2 cellular contexts compared by ENCODE assay signal in the genomic region with DNA sequence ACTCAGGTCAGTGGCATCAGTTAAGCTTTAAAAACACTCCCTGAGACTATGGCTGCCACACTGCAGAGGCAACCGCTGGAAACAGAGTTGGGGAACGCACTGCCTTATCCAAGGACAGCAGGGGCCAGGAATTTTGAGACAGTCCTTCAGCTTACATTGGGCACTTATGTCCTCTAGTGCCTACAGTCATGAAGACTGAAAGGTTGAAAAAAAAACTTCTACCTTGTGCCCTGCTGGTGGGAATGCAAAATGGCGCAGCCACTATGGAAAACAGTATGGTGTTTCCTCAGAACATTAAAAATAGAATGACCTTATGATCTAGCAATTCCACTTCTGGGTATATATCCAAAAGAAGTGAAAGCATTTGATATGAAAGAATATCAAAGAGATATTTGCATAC.
TF ChIP-seq lines count a peak whose summit lies in the region.

No MANE protein-coding gene starts in this region.

TF ChIP-seq in A549, 52 proteins besides CTCF, POLR2A, EP300 and RAD21:
- TF ChIP-seq MAFK (IDR thresholded peaks at IDR 0.05; ENCODE audit: partially characterized antibody): no peak
- no peak for TF ChIP-seq CBX2 (IDR thresholded peaks at IDR 0.05; ENCODE audit: borderline replicate concordance, low read depth)
- no peak for TF ChIP-seq SMC3 (IDR thresholded peaks at IDR 0.05)
- TF ChIP-seq CHD4 (IDR thresholded peaks at IDR 0.05; ENCODE audit: borderline replicate concordance): no peak

TF ChIP-seq in HCT116, 20 proteins besides CTCF, POLR2A, EP300 and RAD21:
- TF ChIP-seq, protein P1, sequence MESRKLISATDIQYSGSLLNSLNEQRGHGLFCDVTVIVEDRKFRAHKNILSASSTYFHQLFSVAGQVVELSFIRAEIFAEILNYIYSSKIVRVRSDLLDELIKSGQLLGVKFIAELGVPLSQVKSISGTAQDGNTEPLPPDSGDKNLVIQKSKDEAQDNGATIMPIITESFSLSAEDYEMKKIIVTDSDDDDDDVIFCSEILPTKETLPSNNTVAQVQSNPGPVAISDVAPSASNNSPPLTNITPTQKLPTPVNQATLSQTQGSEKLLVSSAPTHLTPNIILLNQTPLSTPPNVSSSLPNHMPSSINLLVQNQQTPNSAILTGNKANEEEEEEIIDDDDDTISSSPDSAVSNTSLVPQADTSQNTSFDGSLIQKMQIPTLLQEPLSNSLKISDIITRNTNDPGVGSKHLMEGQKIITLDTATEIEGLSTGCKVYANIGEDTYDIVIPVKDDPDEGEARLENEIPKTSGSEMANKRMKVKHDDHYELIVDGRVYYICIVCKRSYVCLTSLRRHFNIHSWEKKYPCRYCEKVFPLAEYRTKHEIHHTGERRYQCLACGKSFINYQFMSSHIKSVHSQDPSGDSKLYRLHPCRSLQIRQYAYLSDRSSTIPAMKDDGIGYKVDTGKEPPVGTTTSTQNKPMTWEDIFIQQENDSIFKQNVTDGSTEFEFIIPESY (IDR thresholded peaks at IDR 0.05; ENCODE audit: extremely low read depth, insufficient replicate concordance, low read length): no peak
- no peak for TF ChIP-seq JUND (IDR thresholded peaks at IDR 0.05)
TF ChIP-seq in HCT116: peak in this region for 0.
